ENCODE assay signal across 17 cellular contexts in the genomic region with DNA sequence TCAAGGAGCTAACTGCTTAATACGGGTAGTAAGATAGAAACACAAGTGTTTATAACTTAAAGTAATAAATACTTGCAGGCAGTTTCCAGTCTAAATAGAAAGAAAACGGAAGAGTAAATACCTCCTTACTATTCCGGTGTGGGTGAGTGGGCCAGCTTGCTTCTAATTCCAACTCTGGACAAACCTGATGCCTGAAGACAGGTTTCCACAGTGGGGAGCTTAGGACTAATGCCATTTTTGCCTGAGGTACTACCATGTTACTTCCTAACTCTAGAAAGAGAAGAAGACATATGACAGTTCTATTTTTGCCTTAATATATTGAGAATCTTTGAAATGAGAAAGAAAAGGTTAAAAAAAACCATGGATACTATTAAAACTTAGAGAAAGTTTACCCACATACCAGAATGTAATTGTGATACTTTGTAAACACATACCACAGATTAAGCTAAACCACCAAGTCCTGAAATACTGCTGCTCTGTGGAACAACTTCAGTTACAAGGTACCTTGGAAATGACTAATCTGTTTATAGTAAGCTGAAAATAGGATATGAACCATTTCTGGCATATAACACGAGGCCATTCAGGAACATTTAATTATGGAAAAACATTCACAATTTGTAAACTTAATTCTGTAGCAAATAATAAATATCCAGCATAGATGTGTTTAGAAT.
A peak's percentile ranks its signal among the peaks of the same experiment; 100 is the strongest.
DNase-seq lines count a peak whose midpoint lies in the region; FAIRE-seq and TF ChIP-seq lines count a peak whose summit lies in the region.
"Had no signal": no experiment of that assay in that cellular context is flagged by ENCODE, and none has a peak within 500 bp of the region (broad histone marks: within the 10 kb centered on the region; RNA-seq: fewer than 3 reads in every experiment).

No MANE protein-coding gene starts in this region.

- BruUV-seq in A673 (replicated peaks; lab: Mats Ljungman, UMichigan), result no TSS peak

- H3K36me3 ChIP-seq in osteoblast (ENCODE audit: insufficient read depth, low read length), result peaks cover 72% of the 10 kb centered on the region
- peaks cover 52% of the 10 kb centered on the region for H3K36me3 ChIP-seq in A673 (ENCODE audit: insufficient read depth, low read length, poor library complexity, severe bottlenecking)

- DNase-seq in AG04449 (ENCODE audit: low read depth, low spot score), result peak; percentile 33
- DNase-seq in H4 (ENCODE audit: low spot score), result peak; percentile 73
- peak; percentile 76 for DNase-seq in osteoblast (ENCODE audit: insufficient read length, low spot score, missing footprints)
- no peak for DNase-seq in NCI-H748 treated with DMSO at 0.1 percent for 48 hours (lab: John Stamatoyannopoulos, UW)
- DNase-seq in nucleus accumbens (lab: John Stamatoyannopoulos, UW), result no peak
- no peak for DNase-seq in A673 (ENCODE audit: low spot score)
- no peak for DNase-seq in mucosa of gallbladder (ENCODE audit: low spot score)
- DNase-seq: activated CD4-positive, alpha-beta memory T cell treated with anti-CD3 and anti-CD28 coated beads for 36 hours; activated naive CD4-positive, alpha-beta T cell treated with Interleukin-2 at 50 U/mL for 16 hours; effector CD4-positive, alpha-beta T cell; hippocampal formation; mesendoderm; NCI-H510A; thyroid gland had no signal

- H3K4me2 ChIP-seq in osteoblast (ENCODE audit: insufficient read depth, low read length), result no peak overlapping the region
- H3K4me2 ChIP-seq: GM23338 had no signal

- H3K4me1 ChIP-seq in osteoblast (ENCODE audit: insufficient read depth, low read length) (peaks cover 6% of the 10 kb centered on the region), A673 (ENCODE audit: insufficient read depth, low read length, poor library complexity, severe bottlenecking) (no peaks in the 10 kb centered on the region)
- H3K4me1 ChIP-seq: thyroid gland had no signal

- no peak overlapping the region for H3K27ac ChIP-seq in osteoblast (ENCODE audit: low read depth, low read length)
- H3K27ac ChIP-seq in A673 (ENCODE audit: low read depth, low read length, poor library complexity, severe bottlenecking), result no peak overlapping the region
- H3K27ac ChIP-seq: BLaER1 treated with 17β-estradiol and CSF1 and Interleukin-3, amounts not matched to agents 10 nM and 100 nM; thyroid gland had no signal

- no peak for TF ChIP-seq CTCF in AG04449 (IDR thresholded peaks at IDR 0.05; ENCODE audit: insufficient read depth, low read length, missing control alignments)
- no peak for TF ChIP-seq CTCF in osteoblast (IDR thresholded peaks at IDR 0.05; ENCODE audit: extremely low read depth, low read depth, low read length)
- TF ChIP-seq CTCF in A673 (conservative IDR thresholded peaks at IDR 0.05; ENCODE audit: low read depth, low read length), result no peak

- H3K9me3 ChIP-seq in osteoblast (ENCODE audit: low read depth, low read length) (no peaks in the 10 kb centered on the region), A673 (ENCODE audit: low read depth, low read length, poor library complexity, severe bottlenecking) (no peaks in the 10 kb centered on the region)
- H3K9me3 ChIP-seq: BLaER1 treated with 17β-estradiol and CSF1 and Interleukin-3, amounts not matched to agents 10 nM and 100 nM; thyroid gland had no signal

- CTCF ChIA-PET in AG04449 (lab: Yijun Ruan, JAX) (interaction anchor here (0.7 to 7.2 kb wide), 8 partner anchors 8 to 208 kb away, joined by 3 to 62 read pairs (median 4); a partner anchor contains a TSS), A673 (lab: Charles Lee) (no interaction called here)

- H4K20me1 ChIP-seq in osteoblast (ENCODE audit: insufficient read depth, low read length), result peaks cover 8% of the 10 kb centered on the region

- no peak overlapping the region for H3K4me3 ChIP-seq in AG04449 (ENCODE audit: low read depth, low read length)
- no peak overlapping the region for H3K4me3 ChIP-seq in osteoblast (ENCODE audit: insufficient read depth, low read length)
- H3K4me3 ChIP-seq in A673 (ENCODE audit: low read depth, low read length, poor library complexity, severe bottlenecking), result no peak overlapping the region
- H3K4me3 ChIP-seq: BLaER1 treated with 17β-estradiol and CSF1 and Interleukin-3, amounts not matched to agents 10 nM and 100 nM; GM23338; thyroid gland had no signal

- FAIRE-seq in colon (lab: Jason Lieb, UNC), result peak; percentile 71

- POLR2A ChIA-PET in AG04449 (lab: Yijun Ruan, JAX), result interaction anchor here (0.9 kb wide), 1 partner anchor 37 kb away, joined by 3 read pairs; no protein-coding TSS in a partner anchor
- POLR2A ChIA-PET in A673 (lab: Charles Lee; ENCODE audit: low non-redundant PET), result no interaction called here

- H3K79me2 ChIP-seq in osteoblast (ENCODE audit: insufficient read depth, low read length), result no peaks in the 10 kb centered on the region

- H2AFZ ChIP-seq in osteoblast (ENCODE audit: low read length), result no peak overlapping the region
- H2AFZ ChIP-seq: GM23338 had no signal

- H3K27me3 ChIP-seq in osteoblast (ENCODE audit: insufficient read depth, low read length), result no peaks in the 10 kb centered on the region
- H3K27me3 ChIP-seq in A673 (replicated peaks; ENCODE audit: insufficient read depth, low read depth, low read length, poor library complexity), result no peaks in the 10 kb centered on the region
- H3K27me3 ChIP-seq: BLaER1 treated with 17β-estradiol and CSF1 and Interleukin-3, amounts not matched to agents 10 nM and 100 nM; thyroid gland had no signal

- intact Hi-C loops in A673 (cut with micrococcal nuclease; ENCODE audit: unreplicated experiment), result loop anchor here (10.0 kb wide), 1 partner anchor 158 kb away; a partner anchor contains a TSS

Comparison
In these comparisons a context has a peak if more than half of its experiments do, and no peak if none do; other contexts are left out.
1. DNase-seq: peak in AG04449 (single experiment), H4 (single experiment) and osteoblast (single experiment); none in NCI-H748 treated with DMSO at 0.1 percent for 48 hours (single experiment), nucleus accumbens (0 of 56), A673 (single experiment) and mucosa of gallbladder (single experiment).